Comparison of ENCODE assay signal across 1 cellular context in genomic region chr1:173201968-173202367, GRCh38.
TF ChIP-seq lines count a peak whose summit lies in the region.

No MANE protein-coding gene starts in this region.

TF ChIP-seq in HepG2, 621 proteins besides CTCF, POLR2A, EP300 and RAD21:
- TF ChIP-seq TFE3 (CRISPR knock-in tag; IDR thresholded peaks at IDR 0.05) = no peak
- no peak for TF ChIP-seq STAG1 (CRISPR knock-in tag; IDR thresholded peaks at IDR 0.05)
- no peak for TF ChIP-seq ZNF362 (CRISPR knock-in tag; IDR thresholded peaks at IDR 0.05; ENCODE audit: borderline replicate concordance)
- TF ChIP-seq PCBP2 (optimal IDR thresholded peaks at IDR 0.05; ENCODE audit: low read depth, low read length, poor library complexity, severe bottlenecking) = no peak
- TF ChIP-seq SNAPC5 (CRISPR knock-in tag; IDR thresholded peaks at IDR 0.05; ENCODE audit: borderline replicate concordance) = no peak
- no peak for TF ChIP-seq ZNF580 (CRISPR knock-in tag; IDR thresholded peaks at IDR 0.05; ENCODE audit: borderline replicate concordance, low read depth)
- TF ChIP-seq ZNF335 (CRISPR knock-in tag; IDR thresholded peaks at IDR 0.05) = no peak
- no peak for TF ChIP-seq ZNF672 (CRISPR knock-in tag; IDR thresholded peaks at IDR 0.05)
- no peak for TF ChIP-seq HCFC1 (IDR thresholded peaks at IDR 0.05; ENCODE audit: low read depth, low read length)
- TF ChIP-seq ZNF383 (CRISPR knock-in tag; IDR thresholded peaks at IDR 0.05; ENCODE audit: borderline replicate concordance) = no peak
- no peak for TF ChIP-seq MBD4 (IDR thresholded peaks at IDR 0.05; ENCODE audit: borderline replicate concordance, low read length)
- no peak for TF ChIP-seq PAWR (CRISPR knock-in tag; IDR thresholded peaks at IDR 0.05; ENCODE audit: borderline replicate concordance)
- no peak for TF ChIP-seq HBP1 (CRISPR knock-in tag; IDR thresholded peaks at IDR 0.05; ENCODE audit: low read depth)
- no peak for TF ChIP-seq ZBTB14 (CRISPR knock-in tag; IDR thresholded peaks at IDR 0.05)
- no peak for TF ChIP-seq SMARCC2 (IDR thresholded peaks at IDR 0.05)
- no peak for TF ChIP-seq TCF7L2 (IDR thresholded peaks at IDR 0.05; ENCODE audit: low read depth, low read length)
- no peak for TF ChIP-seq PBX3 (CRISPR knock-in tag; IDR thresholded peaks at IDR 0.05; ENCODE audit: borderline replicate concordance)
- no peak for TF ChIP-seq ZNF121 (CRISPR knock-in tag; IDR thresholded peaks at IDR 0.05)
